ENCODE assay signal across 14 cellular contexts in the genomic region with DNA sequence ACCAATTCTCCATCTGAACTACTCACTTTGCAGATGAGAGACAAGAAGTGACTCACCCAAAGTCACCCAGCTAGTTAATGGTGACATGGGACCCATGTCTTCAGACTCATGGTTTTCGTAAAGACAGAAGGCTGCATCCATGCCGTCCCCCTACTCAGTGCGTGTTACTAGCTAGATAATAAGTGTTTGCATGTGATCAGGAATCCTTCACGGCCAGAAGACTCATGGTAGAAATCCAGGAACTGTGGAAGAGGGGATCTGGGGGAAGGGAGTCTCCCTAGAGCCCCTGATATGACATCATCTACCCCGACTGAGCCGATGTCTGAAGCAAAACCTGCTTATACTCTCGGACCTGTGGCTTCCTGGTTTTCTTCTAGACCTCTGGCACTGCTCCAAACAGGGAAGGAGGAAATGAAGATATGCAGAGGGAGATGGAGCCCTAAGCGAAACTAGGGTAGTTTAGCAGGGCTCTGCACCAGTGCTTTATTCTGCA. TPM values are rescaled to one million over a fixed set of nuclear protein-coding genes. Genes with fewer than 3 reads are reported as not detected.
DNase-seq lines count a peak whose midpoint lies in the region; ATAC-seq and TF ChIP-seq lines count a peak whose summit lies in the region.
"Had no signal": no experiment of that assay in that cellular context is flagged by ENCODE, and none has a peak within 500 bp of the region (broad histone marks: within the 10 kb centered on the region; RNA-seq: fewer than 3 reads in every experiment).

No MANE protein-coding gene starts in this region.

- CTCF ChIA-PET in Calu3 (lab: Charles Lee), result no interaction called here

- H3K36me3 Mint-ChIP-seq in Calu3 (ENCODE audit: insufficient read depth, unreplicated experiment), result no peaks in the 10 kb centered on the region
- H3K36me3 Mint-ChIP-seq: naive B cell had no signal

- H3K4me1 Mint-ChIP-seq in Calu3 (ENCODE audit: low read depth, unreplicated experiment), result peaks cover 19% of the 10 kb centered on the region

- no peaks in the 10 kb centered on the region for H3K79me2 ChIP-seq in MM.1S (ENCODE audit: low read length)

- H3K27ac ChIP-seq in MM.1S (ENCODE audit: low read length), result peak overlapping the region; percentile 93
- H3K27ac ChIP-seq: HL-60 had no signal

- peak; percentile 35 for DNase-seq in Calu3
- DNase-seq in MM.1S, result no peak
- DNase-seq in SKM-1 (lab: John Stamatoyannopoulos, UW; ENCODE audit: unreplicated experiment), result peak; percentile 1
- DNase-seq in left lobe of liver (ENCODE audit: low spot score), result no peak
- no peak for DNase-seq in SK-N-DZ (ENCODE audit: low spot score)
- DNase-seq: cortex of kidney; naive B cell; NK-92 treated with Interleukin-12 subunit alpha and Interleukin-12 subunit beta, amount 100 ng/mL, for 24 hours; stimulated activated naive CD4-positive, alpha-beta T cell had no signal

- peak overlapping the region; percentile 57 for H2AFZ ChIP-seq in MM.1S (ENCODE audit: low read length)

- H3F3A ChIP-seq in MM.1S (ENCODE audit: insufficient read depth, low read length), result peaks cover 23% of the 10 kb centered on the region

- H3K36me3 ChIP-seq in MM.1S (replicated peaks; ENCODE audit: insufficient read depth, low read length), result no peaks in the 10 kb centered on the region

- ATAC-seq in left lobe of liver, result peak; percentile 15
- no peak for ATAC-seq in HG03520 (IDR thresholded peaks at IDR 0.05; ENCODE audit: unreplicated experiment)
- ATAC-seq in HG03354 (IDR thresholded peaks at IDR 0.05; ENCODE audit: poor library complexity, severe bottlenecking, unreplicated experiment), result no peak
- ATAC-seq in HG02840 (IDR thresholded peaks at IDR 0.05; ENCODE audit: low FRiP score, unreplicated experiment), result no peak

- H3K4me2 ChIP-seq in MM.1S (ENCODE audit: low read depth, low read length), result peak overlapping the region; percentile 81

- H3K27me3 ChIP-seq in MM.1S (replicated peaks; ENCODE audit: insufficient read depth, low read length), result no peaks in the 10 kb centered on the region

- no peaks in the 10 kb centered on the region for H3K9me2 ChIP-seq in MM.1S (replicated peaks; ENCODE audit: insufficient read depth, low read length)

- H4K20me1 ChIP-seq in MM.1S (ENCODE audit: insufficient read depth, low read length), result no peaks in the 10 kb centered on the region

- H3K9me3 Mint-ChIP-seq in Calu3 (ENCODE audit: low read depth, unreplicated experiment), result no peaks in the 10 kb centered on the region
- H3K9me3 Mint-ChIP-seq: naive B cell had no signal

- H3K9ac ChIP-seq in MM.1S (ENCODE audit: low read length), result peak overlapping the region; percentile 62; the same call in 1 of the 2 replicates

- no peaks in the 10 kb centered on the region for H3K9me3 ChIP-seq in MM.1S (replicated peaks; ENCODE audit: insufficient read depth, low read length)

- H3K27ac Mint-ChIP-seq in Calu3 (ENCODE audit: unreplicated experiment), result no peak overlapping the region
- H3K27ac Mint-ChIP-seq: naive B cell had no signal

- H3K27me3 Mint-ChIP-seq in Calu3 (ENCODE audit: unreplicated experiment), result peaks cover 12% of the 10 kb centered on the region

- H3K4me3 Mint-ChIP-seq in Calu3 (ENCODE audit: low read depth, unreplicated experiment), result no peak overlapping the region

- TF ChIP-seq CTCF in Calu3 (IDR thresholded peaks at IDR 0.05; ENCODE audit: unreplicated experiment), result no peak
- no peak for TF ChIP-seq CTCF in MM.1S (IDR thresholded peaks at IDR 0.05; ENCODE audit: low read length)

- peak overlapping the region; percentile 39 for H3K4me3 ChIP-seq in MM.1S (ENCODE audit: low read length)

- H3K4me1 ChIP-seq in MM.1S (ENCODE audit: low read length), result peaks cover 29% of the 10 kb centered on the region

- intact Hi-C loops in Calu3 (cut with micrococcal nuclease; ENCODE audit: unreplicated experiment), result no loop called here

- BruUV-seq in Calu3 (replicated peaks; lab: Mats Ljungman, UMichigan), result no TSS peak

RNA-seq across cellular contexts. Expression of a gene that starts 3.3 kb away (rescaled TPM):
- total RNA-seq in Calu3 (2022), result 0.76 and 1.5 TPM in 2 replicates
- 0.20 TPM for total RNA-seq in left lobe of liver
- polyA plus RNA-seq in SK-N-DZ (2014; cell fraction: cytosol; rRNA removed), result not detected in 2 replicates
- not detected in 2 replicates for polyA plus RNA-seq in SK-N-DZ (2014; cell fraction: nucleus; rRNA removed)
- total RNA-seq: H1 had no signal

RNA-seq across cellular contexts. Expression of a gene that starts 24.4 kb away (rescaled TPM):
- total RNA-seq in Calu3 (2022) (23.7 TPM in 2 replicates), left lobe of liver (12.0 TPM)
- polyA plus RNA-seq in SK-N-DZ (2014; cell fraction: cytosol; rRNA removed), result 44.0 and 45.5 TPM in 2 replicates
- polyA plus RNA-seq in SK-N-DZ (2014; cell fraction: nucleus; rRNA removed), result 20.9 and 21.4 TPM in 2 replicates

RNA-seq across cellular contexts. Expression of a gene that starts 24.5 kb away (rescaled TPM):
- total RNA-seq in Calu3 (2022) (20.5 and 21.3 TPM in 2 replicates), left lobe of liver (17.8 TPM)
- 35.6 and 42.6 TPM in 2 replicates for polyA plus RNA-seq in SK-N-DZ (2014; cell fraction: cytosol; rRNA removed)
- 26.0 and 28.1 TPM in 2 replicates for polyA plus RNA-seq in SK-N-DZ (2014; cell fraction: nucleus; rRNA removed)

RNA-seq across cellular contexts. Expression of a gene that starts 40.2 kb away (rescaled TPM):
- total RNA-seq in Calu3 (2022), result 3.1 and 4.0 TPM in 2 replicates
- 3.0 TPM for total RNA-seq in left lobe of liver
- 0.43 and 0.85 TPM in 2 replicates for polyA plus RNA-seq in SK-N-DZ (2014; cell fraction: cytosol; rRNA removed)
- 0.15 and 0.21 TPM in 2 replicates for polyA plus RNA-seq in SK-N-DZ (2014; cell fraction: nucleus; rRNA removed)

RNA-seq across cellular contexts. Expression of a gene that starts 49.5 kb away (rescaled TPM):
- total RNA-seq in Calu3 (2022) (14.5 and 17.4 TPM in 2 replicates), left lobe of liver (0.33 TPM)
- not detected in 2 replicates for polyA plus RNA-seq in SK-N-DZ (2014; cell fraction: cytosol; rRNA removed)
- polyA plus RNA-seq in SK-N-DZ (2014; cell fraction: nucleus; rRNA removed), result not detected in 2 replicates

Comparison
In these comparisons a context has a peak if more than half of its experiments do, and no peak if none do; other contexts are left out.
1. DNase-seq: peak in Calu3 (single experiment) and SKM-1 (single experiment); none in MM.1S (single experiment), left lobe of liver (single experiment) and SK-N-DZ (single experiment).